10 cellular contexts compared by ENCODE assay signal in the genomic region with DNA sequence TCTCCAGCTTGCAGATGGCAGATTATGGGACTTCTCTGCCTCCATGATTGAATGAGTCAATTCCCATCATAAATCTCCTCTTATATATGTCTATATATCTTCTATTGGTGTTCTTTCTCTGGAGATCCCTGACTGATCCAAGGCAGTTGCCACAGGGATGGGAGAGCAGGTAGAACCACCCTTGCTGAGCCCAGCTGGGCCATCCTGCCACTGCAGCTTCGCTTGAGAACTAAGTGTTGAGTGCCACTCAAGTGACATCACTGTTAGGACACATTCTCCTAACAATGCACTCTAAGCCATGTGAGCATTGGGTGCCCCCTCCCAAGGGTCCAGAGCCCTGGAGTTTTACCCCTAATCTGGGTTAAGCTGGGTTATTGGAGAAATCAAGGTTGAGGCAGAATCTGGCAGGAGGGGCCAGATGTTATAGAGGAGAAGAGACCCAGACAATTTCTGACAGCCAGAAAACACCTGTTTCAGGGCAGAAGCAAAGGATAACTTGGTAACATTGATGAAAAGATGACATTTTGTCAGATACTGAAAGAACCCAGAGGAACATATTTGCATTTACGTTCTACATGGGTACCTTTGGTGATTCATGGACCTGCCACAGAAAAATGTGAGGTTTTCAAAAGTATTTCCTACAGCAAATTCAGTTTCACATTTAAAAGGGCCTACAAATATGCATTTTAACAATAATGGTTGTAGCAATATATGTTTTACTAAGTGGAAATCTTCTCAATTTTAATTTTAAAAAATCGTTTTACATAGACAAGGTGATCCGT. TPM values are rescaled to one million over a fixed set of nuclear protein-coding genes. Genes with fewer than 3 reads are reported as not detected.
DNase-seq lines count a peak whose midpoint lies in the region; ATAC-seq and TF ChIP-seq lines count a peak whose summit lies in the region.
"Had no signal": no experiment of that assay in that cellular context is flagged by ENCODE, and none has a peak within 500 bp of the region (broad histone marks: within the 10 kb centered on the region; RNA-seq: fewer than 3 reads in every experiment).

No MANE protein-coding gene starts in this region.

- CTCF ChIA-PET in activated B cell treated with CpG ODN at 0.5 μM for 24 hours (lab: Charles Lee) = interaction anchor here (1.2 to 1.6 kb wide), 2 partner anchors 56 to 665 kb away, joined by 4 to 5 read pairs; no protein-coding TSS in a partner anchor
- CTCF ChIA-PET in A673 (lab: Charles Lee) = no interaction called here

- H3K27ac Mint-ChIP-seq in activated B cell treated with CpG ODN at 0.5 μM for 24 hours = peak overlapping the region; percentile 86

- POLR2A ChIA-PET in activated B cell treated with CpG ODN at 0.5 μM for 24 hours (lab: Charles Lee) = interaction anchor here (0.6 to 1.3 kb wide), 3 partner anchors 57 to 144 kb away, joined by 3 to 6 read pairs (median 4); no protein-coding TSS in a partner anchor
- POLR2A ChIA-PET in A673 (lab: Charles Lee; ENCODE audit: low non-redundant PET) = interaction anchor here (0.5 kb wide), 1 partner anchor 150 kb away, joined by 5 read pairs; no protein-coding TSS in a partner anchor

- no peak for TF ChIP-seq POLR2A in gastrocnemius medialis (IDR thresholded peaks at IDR 0.05)

- H3K9me3 ChIP-seq in effector memory CD4-positive, alpha-beta T cell (ENCODE audit: control insufficient read depth, low read length) = no peaks in the 10 kb centered on the region
- H3K9me3 ChIP-seq in gastrocnemius medialis = no peaks in the 10 kb centered on the region
- no peaks in the 10 kb centered on the region for H3K9me3 ChIP-seq in A673 (ENCODE audit: low read depth, low read length, poor library complexity, severe bottlenecking)

- peaks cover 49% of the 10 kb centered on the region for H3K4me1 Mint-ChIP-seq in activated B cell treated with CpG ODN at 0.5 μM for 24 hours

- H3K27me3 ChIP-seq in effector memory CD4-positive, alpha-beta T cell (replicated peaks; ENCODE audit: control insufficient read depth, insufficient read depth, low read length, poor library complexity, severe bottlenecking) = no peaks in the 10 kb centered on the region
- no peaks in the 10 kb centered on the region for H3K27me3 ChIP-seq in gastrocnemius medialis
- H3K27me3 ChIP-seq in A673 (replicated peaks; ENCODE audit: insufficient read depth, low read depth, low read length, poor library complexity) = no peaks in the 10 kb centered on the region

- in situ Hi-C loops in GM13977 (cut with MboI; ENCODE audit: low pct_unique_long_range_greater_than_20kb, low sequenced_read_pairs, unreplicated experiment) = loop anchor here (10.0 kb wide), 2 partner anchors 665 to 795 kb away; no protein-coding TSS in a partner anchor
- in situ Hi-C loops in gastrocnemius medialis (cut with MboI; ENCODE audit: low sequenced_read_pairs in 4 of 4) = loop anchor here (5.0 to 25.0 kb wide), 6 partner anchors 215 to 805 kb away; no protein-coding TSS in a partner anchor

- peak overlapping the region; percentile 46 for H3K4me3 Mint-ChIP-seq in activated B cell treated with CpG ODN at 0.5 μM for 24 hours

- H3K4me3 ChIP-seq in effector memory CD4-positive, alpha-beta T cell (ENCODE audit: insufficient read depth, low read depth, low read length, poor library complexity, severe bottlenecking) = no peak overlapping the region
- H3K4me3 ChIP-seq in gastrocnemius medialis (no peak overlapping the region), A673 (ENCODE audit: low read depth, low read length, poor library complexity, severe bottlenecking) (no peak overlapping the region)

- H3K27ac ChIP-seq in effector memory CD4-positive, alpha-beta T cell (ENCODE audit: insufficient read depth, low read length, poor library complexity, severe bottlenecking) = no peak overlapping the region
- H3K27ac ChIP-seq in gastrocnemius medialis (no peak overlapping the region), A673 (ENCODE audit: low read depth, low read length, poor library complexity, severe bottlenecking) (no peak overlapping the region)

- ATAC-seq in GM19438 (IDR thresholded peaks at IDR 0.05; ENCODE audit: low read depth, unreplicated experiment) (peak; percentile 66), HG02981 (IDR thresholded peaks at IDR 0.05; ENCODE audit: unreplicated experiment) (peak; percentile 78), activated B cell treated with CpG ODN at 0.5 μM for 24 hours (ENCODE audit: low read depth) (peak; percentile 77), gastrocnemius medialis (no peak)

- intact Hi-C loops in activated B cell treated with CpG ODN at 0.5 μM for 24 hours (cut with micrococcal nuclease) (loop anchor here (1.0 to 10.0 kb wide), 5 partner anchors 57 to 665 kb away; partner anchors contain the start of genes FNTB and MAX), gastrocnemius medialis (cut with DNase I; ENCODE audit: low total_unique reads) (no loop called here), A673 (cut with micrococcal nuclease; ENCODE audit: unreplicated experiment) (no loop called here)

- DNase-seq in GM13977 (ENCODE audit: low spot score) = peak; percentile 76
- DNase-seq in activated B cell treated with CpG ODN at 0.5 μM for 24 hours = no peak
- no peak for DNase-seq in effector memory CD4-positive, alpha-beta T cell
- DNase-seq in gastrocnemius medialis = no peak
- no peak for DNase-seq in NCI-H128 (lab: John Stamatoyannopoulos, UW; ENCODE audit: unreplicated experiment)
- DNase-seq in A673 (ENCODE audit: low spot score) = no peak
- DNase-seq: dermis blood vessel endothelial cell, SW 1271 had no signal

- no peaks in the 10 kb centered on the region for H3K27me3 Mint-ChIP-seq in activated B cell treated with CpG ODN at 0.5 μM for 24 hours

- TF ChIP-seq CTCF in GM13977 (IDR thresholded peaks at IDR 0.05; ENCODE audit: extremely low read depth, insufficient read depth, missing control alignments) = no peak
- TF ChIP-seq CTCF in activated B cell treated with CpG ODN at 0.5 μM for 24 hours (IDR thresholded peaks at IDR 0.05) = no peak
- TF ChIP-seq CTCF in gastrocnemius medialis (IDR thresholded peaks at IDR 0.05 in 4 of 5, conservative IDR thresholded peaks at IDR 0.05 in 1 of 5) = no peak
- TF ChIP-seq CTCF in A673 (conservative IDR thresholded peaks at IDR 0.05; ENCODE audit: low read depth, low read length) = no peak

- H3K36me3 Mint-ChIP-seq in activated B cell treated with CpG ODN at 0.5 μM for 24 hours (ENCODE audit: low read depth) = no peaks in the 10 kb centered on the region

- H3K36me3 ChIP-seq in effector memory CD4-positive, alpha-beta T cell (ENCODE audit: control insufficient read depth, insufficient read depth, low read length) = no peaks in the 10 kb centered on the region
- H3K36me3 ChIP-seq in gastrocnemius medialis = no peaks in the 10 kb centered on the region
- no peaks in the 10 kb centered on the region for H3K36me3 ChIP-seq in A673 (ENCODE audit: insufficient read depth, low read length, poor library complexity, severe bottlenecking)

- BruUV-seq in A673 (replicated peaks; lab: Mats Ljungman, UMichigan) = no TSS peak

- no peaks in the 10 kb centered on the region for H3K4me1 ChIP-seq in effector memory CD4-positive, alpha-beta T cell (ENCODE audit: control insufficient read depth, insufficient read depth, low read length, poor library complexity, severe bottlenecking)
- H3K4me1 ChIP-seq in gastrocnemius medialis (peaks cover 4 to 8% of the 10 kb centered on the region in 2 donors), A673 (ENCODE audit: insufficient read depth, low read length, poor library complexity, severe bottlenecking) (no peaks in the 10 kb centered on the region)

- no peaks in the 10 kb centered on the region for H3K9me3 Mint-ChIP-seq in activated B cell treated with CpG ODN at 0.5 μM for 24 hours

RNA-seq across cellular contexts. Expression of gene MAX, which starts 57.2 kb away (rescaled TPM):
- 115 and 116 TPM in 2 replicates for total RNA-seq in activated B cell treated with CpG ODN at 0.5 μM for 24 hours
- total RNA-seq in gastrocnemius medialis = 10 to 100 TPM; 27.5 to 50.0 (median 37.2) TPM
- total RNA-seq in A673 (2021) = 75.1 and 81.2 TPM in 2 replicates

Comparison
In these comparisons a context has a peak if more than half of its experiments do, and no peak if none do; other contexts are left out.
1. ATAC-seq: peak in GM19438 (single experiment), HG02981 (single experiment) and activated B cell treated with CpG ODN at 0.5 μM for 24 hours (single experiment); none in gastrocnemius medialis (0 of 2).